In the genomic region with DNA sequence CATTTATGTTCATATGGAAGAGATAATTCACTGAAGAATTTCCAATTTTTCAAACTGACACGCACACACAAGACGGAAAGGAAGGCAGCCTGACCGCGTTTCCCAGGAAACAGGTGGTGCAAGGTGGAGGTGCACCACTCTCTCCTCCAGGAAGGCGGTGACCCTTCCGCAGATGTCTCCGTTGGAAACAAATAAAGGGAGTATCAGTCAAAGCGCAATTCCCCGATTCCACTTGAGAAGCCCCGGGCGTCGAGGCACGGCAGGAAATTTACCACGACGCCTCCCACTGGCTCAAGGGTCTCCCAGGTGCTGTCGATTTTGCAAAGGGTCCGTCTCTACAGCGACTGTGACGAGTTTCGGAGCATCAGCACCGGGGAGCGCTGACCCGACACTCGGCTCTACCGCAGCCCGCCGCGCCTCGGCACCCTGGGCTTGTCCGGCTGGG, we compare ENCODE assay signal across 8 cellular contexts. TPM values are rescaled to one million over a fixed set of nuclear protein-coding genes. Genes with fewer than 3 reads are reported as not detected.
DNase-seq lines count a peak whose midpoint lies in the region; TF ChIP-seq lines count a peak whose summit lies in the region.

No MANE protein-coding gene starts in this region.

- TF ChIP-seq CTCF in BE2C (IDR thresholded peaks at IDR 0.05; ENCODE audit: low read depth, low read length) = no peak
- no peak for TF ChIP-seq CTCF in suprapubic skin (IDR thresholded peaks at IDR 0.05)

- peak overlapping the region; percentile 83 for H3K27ac ChIP-seq in suprapubic skin

- 1% methylated on average over 11 of the region's 30 CpGs for WGBS in suprapubic skin

- peaks cover 21% of the 10 kb centered on the region for H3K9me3 Mint-ChIP-seq in activated naive CD8-positive, alpha-beta T cell (ENCODE audit: low read depth)

- no peaks in the 10 kb centered on the region for H3K9me3 ChIP-seq in BE2C
- H3K9me3 ChIP-seq in HAP-1 = peaks cover 11% of the 10 kb centered on the region
- no peaks in the 10 kb centered on the region for H3K9me3 ChIP-seq in suprapubic skin

- peaks cover 3% of the 10 kb centered on the region for H3K27me3 Mint-ChIP-seq in activated naive CD8-positive, alpha-beta T cell

- H3K4me3 Mint-ChIP-seq in activated naive CD8-positive, alpha-beta T cell = peak overlapping the region; percentile 84

- DNase-seq in BE2C = no peak
- DNase-seq in HAP-1 (ENCODE audit: low spot score in 2 of 2) = no peak
- peak; percentile 18 for DNase-seq in inferior parietal cortex (ENCODE audit: extremely low spot score)
- DNase-seq in suprapubic skin (ENCODE audit: low spot score in 2 of 2) = no peak
- DNase-seq in NCI-H1694 (lab: John Stamatoyannopoulos, UW) = no peak
- no peak for DNase-seq in SW480 (ENCODE audit: low spot score)
- DNase-seq in cortex of kidney (lab: John Stamatoyannopoulos, UW) = no peak

- H3K4me3 ChIP-seq in BE2C (ENCODE audit: low read depth, low read length) = peak overlapping the region; percentile 70
- H3K4me3 ChIP-seq in HAP-1 = peak overlapping the region; percentile 66
- peak overlapping the region; percentile 72 for H3K4me3 ChIP-seq in suprapubic skin

- TF ChIP-seq EP300 in suprapubic skin (IDR thresholded peaks at IDR 0.05) = no peak

- H3K27ac Mint-ChIP-seq in activated naive CD8-positive, alpha-beta T cell = peak overlapping the region; percentile 85

- H3K4me1 ChIP-seq in BE2C = no peaks in the 10 kb centered on the region; the same call in 1 of the 2 replicates
- peaks cover 10% of the 10 kb centered on the region for H3K4me1 ChIP-seq in HAP-1
- H3K4me1 ChIP-seq in suprapubic skin = peaks cover 20% of the 10 kb centered on the region

- H3K36me3 Mint-ChIP-seq in activated naive CD8-positive, alpha-beta T cell = peaks cover 14% of the 10 kb centered on the region

- in situ Hi-C loops in HAP-1 (cut with MboI; ENCODE audit: low sequenced_read_pairs) = no loop called here

- no peak for TF ChIP-seq POLR2A in suprapubic skin (IDR thresholded peaks at IDR 0.05)

- H3K36me3 ChIP-seq in BE2C (no peaks in the 10 kb centered on the region), HAP-1 (replicated peaks) (peaks cover 6% of the 10 kb centered on the region; the same call in 1 of the 2 replicates), suprapubic skin (no peaks in the 10 kb centered on the region)

- peaks cover 16% of the 10 kb centered on the region for H3K27me3 ChIP-seq in BE2C
- peaks cover 7% of the 10 kb centered on the region for H3K27me3 ChIP-seq in HAP-1 (ENCODE audit: low read depth)
- no peaks in the 10 kb centered on the region for H3K27me3 ChIP-seq in suprapubic skin

- peaks cover 20% of the 10 kb centered on the region for H3K4me1 Mint-ChIP-seq in activated naive CD8-positive, alpha-beta T cell (ENCODE audit: low read depth)

RNA-seq across cellular contexts. Expression of gene TIGD2, which starts 0.8 kb away (rescaled TPM):
- polyA plus RNA-seq in BE2C (2012; ENCODE audit: insufficient read depth, insufficient read length, low read depth) = 3.0 TPM
- 1 to 10 TPM; 2.9 to 7.6 (median 4.9) TPM for total RNA-seq in suprapubic skin

RNA-seq across cellular contexts. Expression of gene FAM13A, which starts 53.6 kb away (rescaled TPM):
- polyA plus RNA-seq in BE2C (2012; ENCODE audit: insufficient read depth, insufficient read length, low read depth) = 4.6 TPM
- total RNA-seq in suprapubic skin = 100 to 1,000 TPM in 1 of 4 donors, 10 to 100 TPM in 3; 58.6 to 365 (median 71.2) TPM
